ENCODE assay signal across 1 cellular context in genomic region chr9:113598883-113599282, GRCh38.
TF ChIP-seq lines count a peak whose summit lies in the region.

No MANE protein-coding gene starts in this region.

TF ChIP-seq in SK-N-SH treated with all-trans-retinoic acid at 6 μM for 48 hours, 23 proteins besides CTCF, POLR2A, EP300 and RAD21 (continued from another document):
- TF ChIP-seq, protein P1, sequence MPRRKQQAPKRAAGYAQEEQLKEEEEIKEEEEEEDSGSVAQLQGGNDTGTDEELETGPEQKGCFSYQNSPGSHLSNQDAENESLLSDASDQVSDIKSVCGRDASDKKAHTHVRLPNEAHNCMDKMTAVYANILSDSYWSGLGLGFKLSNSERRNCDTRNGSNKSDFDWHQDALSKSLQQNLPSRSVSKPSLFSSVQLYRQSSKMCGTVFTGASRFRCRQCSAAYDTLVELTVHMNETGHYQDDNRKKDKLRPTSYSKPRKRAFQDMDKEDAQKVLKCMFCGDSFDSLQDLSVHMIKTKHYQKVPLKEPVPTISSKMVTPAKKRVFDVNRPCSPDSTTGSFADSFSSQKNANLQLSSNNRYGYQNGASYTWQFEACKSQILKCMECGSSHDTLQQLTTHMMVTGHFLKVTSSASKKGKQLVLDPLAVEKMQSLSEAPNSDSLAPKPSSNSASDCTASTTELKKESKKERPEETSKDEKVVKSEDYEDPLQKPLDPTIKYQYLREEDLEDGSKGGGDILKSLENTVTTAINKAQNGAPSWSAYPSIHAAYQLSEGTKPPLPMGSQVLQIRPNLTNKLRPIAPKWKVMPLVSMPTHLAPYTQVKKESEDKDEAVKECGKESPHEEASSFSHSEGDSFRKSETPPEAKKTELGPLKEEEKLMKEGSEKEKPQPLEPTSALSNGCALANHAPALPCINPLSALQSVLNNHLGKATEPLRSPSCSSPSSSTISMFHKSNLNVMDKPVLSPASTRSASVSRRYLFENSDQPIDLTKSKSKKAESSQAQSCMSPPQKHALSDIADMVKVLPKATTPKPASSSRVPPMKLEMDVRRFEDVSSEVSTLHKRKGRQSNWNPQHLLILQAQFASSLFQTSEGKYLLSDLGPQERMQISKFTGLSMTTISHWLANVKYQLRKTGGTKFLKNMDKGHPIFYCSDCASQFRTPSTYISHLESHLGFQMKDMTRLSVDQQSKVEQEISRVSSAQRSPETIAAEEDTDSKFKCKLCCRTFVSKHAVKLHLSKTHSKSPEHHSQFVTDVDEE (CRISPR knock-in tag; IDR thresholded peaks at IDR 0.05): no peak
- TF ChIP-seq PPARA (CRISPR knock-in tag; IDR thresholded peaks at IDR 0.05; ENCODE audit: borderline replicate concordance): no peak
- TF ChIP-seq, protein P2, sequence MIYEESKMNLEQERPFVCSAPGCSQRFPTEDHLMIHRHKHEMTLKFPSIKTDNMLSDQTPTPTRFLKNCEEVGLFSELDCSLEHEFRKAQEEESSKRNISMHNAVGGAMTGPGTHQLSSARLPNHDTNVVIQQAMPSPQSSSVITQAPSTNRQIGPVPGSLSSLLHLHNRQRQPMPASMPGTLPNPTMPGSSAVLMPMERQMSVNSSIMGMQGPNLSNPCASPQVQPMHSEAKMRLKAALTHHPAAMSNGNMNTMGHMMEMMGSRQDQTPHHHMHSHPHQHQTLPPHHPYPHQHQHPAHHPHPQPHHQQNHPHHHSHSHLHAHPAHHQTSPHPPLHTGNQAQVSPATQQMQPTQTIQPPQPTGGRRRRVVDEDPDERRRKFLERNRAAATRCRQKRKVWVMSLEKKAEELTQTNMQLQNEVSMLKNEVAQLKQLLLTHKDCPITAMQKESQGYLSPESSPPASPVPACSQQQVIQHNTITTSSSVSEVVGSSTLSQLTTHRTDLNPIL (CRISPR knock-in tag; IDR thresholded peaks at IDR 0.05; ENCODE audit: low read depth): no peak
- TF ChIP-seq ZFP30 (CRISPR knock-in tag; IDR thresholded peaks at IDR 0.05): no peak
- TF ChIP-seq CSDC2 (CRISPR knock-in tag; IDR thresholded peaks at IDR 0.05): no peak
TF ChIP-seq in SK-N-SH treated with all-trans-retinoic acid at 6 μM for 48 hours: peak in this region for 0.
